7 cellular contexts compared by ENCODE assay signal in genomic region chr10:111756541-111757061, GRCh38.
A peak's percentile ranks its signal among the peaks of the same experiment; 100 is the strongest.
DNase-seq lines count a peak whose midpoint lies in the region; ATAC-seq and TF ChIP-seq lines count a peak whose summit lies in the region.

No MANE protein-coding gene starts in this region.

- DNase-seq in EH (ENCODE audit: low read depth) (peak; percentile 1), M059J (ENCODE audit: low read depth) (peak; percentile 12), MCF 10A (ENCODE audit: unreplicated experiment) (peak; percentile 71), lower lobe of right lung (peak; percentile 38), NOMO-1 treated with DMSO at 0.1 percent for 48 hours (lab: John Stamatoyannopoulos, UW; ENCODE audit: unreplicated experiment) (no peak)

- H3K9me3 ChIP-seq in lower lobe of right lung, result no peaks in the 10 kb centered on the region

- H3K4me1 ChIP-seq in lower lobe of right lung, result no peaks in the 10 kb centered on the region

- peaks cover 8% of the 10 kb centered on the region for H3K4me1 Mint-ChIP-seq in MCF 10A (ENCODE audit: insufficient read depth, unreplicated experiment)

- CTCF ChIA-PET in MCF 10A (lab: Yijun Ruan, JAX), result interaction anchor here (0.6 to 4.8 kb wide), 30 partner anchors 8 to 680 kb away, joined by 3 to 93 read pairs (median 4); no protein-coding TSS in a partner anchor

- H3K27ac ChIP-seq in lower lobe of right lung, result no peak overlapping the region

- peak; percentile 75 for ATAC-seq in GM19328 (IDR thresholded peaks at IDR 0.05; ENCODE audit: unreplicated experiment)
- peak in 1 of 2 donors; percentile 37 for ATAC-seq in lower lobe of right lung
- no peak for ATAC-seq in HG03025 (IDR thresholded peaks at IDR 0.05; ENCODE audit: low FRiP score, unreplicated experiment)

- peak; percentile 49 for TF ChIP-seq CTCF in MCF 10A (IDR thresholded peaks at IDR 0.05; ENCODE audit: unreplicated experiment)
- TF ChIP-seq CTCF in lower lobe of right lung (IDR thresholded peaks at IDR 0.05), result peak; percentile 23

- POLR2A ChIA-PET in MCF 10A (lab: Yijun Ruan, JAX), result interaction anchor here (0.5 to 1.0 kb wide), 4 partner anchors 9 to 734 kb away, joined by 3 to 4 read pairs (median 3); no protein-coding TSS in a partner anchor

- peak overlapping the region; percentile 26 for H3K4me3 Mint-ChIP-seq in MCF 10A (ENCODE audit: unreplicated experiment)

- no TSS peak for BruUV-seq in MCF 10A (replicated peaks; lab: Mats Ljungman, UMichigan)

- H3K36me3 Mint-ChIP-seq in MCF 10A (ENCODE audit: insufficient read depth, unreplicated experiment), result no peaks in the 10 kb centered on the region

- peaks cover 15% of the 10 kb centered on the region for H3K27me3 Mint-ChIP-seq in MCF 10A (ENCODE audit: insufficient read depth, unreplicated experiment)

- H3K27me3 ChIP-seq in lower lobe of right lung (ENCODE audit: low read depth), result no peaks in the 10 kb centered on the region

- no peak overlapping the region for H3K27ac Mint-ChIP-seq in MCF 10A (ENCODE audit: low read depth, unreplicated experiment)

- no peak overlapping the region for H3K4me3 ChIP-seq in lower lobe of right lung

- H3K36me3 ChIP-seq in lower lobe of right lung, result no peaks in the 10 kb centered on the region

- intact Hi-C loops in MCF 10A (cut with micrococcal nuclease), result loop anchor here (1.0 to 2.0 kb wide), 3 partner anchors 234 to 558 kb away; no protein-coding TSS in a partner anchor
- intact Hi-C loops in lower lobe of right lung (cut with DNase I), result no loop called here

- H3K9me3 Mint-ChIP-seq in MCF 10A (ENCODE audit: unreplicated experiment), result no peaks in the 10 kb centered on the region
